ENCODE assay signal across 1 cellular context in the genomic region with DNA sequence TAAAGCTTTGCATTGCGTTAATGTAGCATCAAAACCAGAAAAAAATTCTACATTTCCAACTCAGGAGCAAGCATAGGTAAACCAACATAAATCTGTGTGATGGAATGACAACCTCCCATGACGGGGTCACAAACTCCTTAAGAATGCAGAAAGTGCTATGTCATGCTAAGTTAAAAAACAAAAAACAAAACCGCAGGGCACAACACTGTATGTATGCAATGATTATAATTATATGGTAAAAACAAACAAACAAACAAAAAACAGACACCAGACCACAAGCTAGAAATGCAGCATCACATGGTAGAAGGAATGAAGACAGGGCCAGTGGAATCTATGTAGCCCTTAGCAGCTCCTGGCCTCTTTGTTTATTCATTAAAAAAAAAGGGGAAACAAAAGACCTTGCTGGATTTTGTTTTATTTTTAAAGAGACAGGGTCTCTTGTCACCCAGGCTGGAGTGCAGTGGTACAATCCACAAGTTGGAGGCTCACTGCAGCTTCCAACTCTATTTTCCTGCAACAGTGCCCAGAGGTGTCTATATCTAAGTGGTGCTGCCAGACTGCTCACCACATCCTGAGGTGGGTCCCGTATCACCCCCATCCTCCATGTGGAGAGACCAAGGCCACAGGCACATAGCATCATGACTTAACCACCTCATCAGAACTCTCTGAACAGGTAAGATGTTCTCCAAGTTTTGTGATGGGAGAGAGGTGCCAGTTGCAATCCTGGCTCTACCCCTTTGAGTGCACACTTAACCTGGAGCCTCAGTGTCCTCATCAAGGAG.
A peak's percentile ranks its signal among the peaks of the same experiment; 100 is the strongest.
TF ChIP-seq lines count a peak whose summit lies in the region.

No MANE protein-coding gene starts in this region.

TF ChIP-seq in H1, 55 proteins besides CTCF, POLR2A, EP300 and RAD21:
- TF ChIP-seq SRF (IDR thresholded peaks at IDR 0.05; ENCODE audit: low read depth, low read length) (no peak), GABPA (IDR thresholded peaks at IDR 0.05; ENCODE audit: borderline replicate concordance, insufficient read depth, low read length) (no peak), BACH1 (IDR thresholded peaks at IDR 0.05; ENCODE audit: low read length) (peak; percentile 75)
TF ChIP-seq in H1: peak in this region for 1.
